In the genomic region with DNA sequence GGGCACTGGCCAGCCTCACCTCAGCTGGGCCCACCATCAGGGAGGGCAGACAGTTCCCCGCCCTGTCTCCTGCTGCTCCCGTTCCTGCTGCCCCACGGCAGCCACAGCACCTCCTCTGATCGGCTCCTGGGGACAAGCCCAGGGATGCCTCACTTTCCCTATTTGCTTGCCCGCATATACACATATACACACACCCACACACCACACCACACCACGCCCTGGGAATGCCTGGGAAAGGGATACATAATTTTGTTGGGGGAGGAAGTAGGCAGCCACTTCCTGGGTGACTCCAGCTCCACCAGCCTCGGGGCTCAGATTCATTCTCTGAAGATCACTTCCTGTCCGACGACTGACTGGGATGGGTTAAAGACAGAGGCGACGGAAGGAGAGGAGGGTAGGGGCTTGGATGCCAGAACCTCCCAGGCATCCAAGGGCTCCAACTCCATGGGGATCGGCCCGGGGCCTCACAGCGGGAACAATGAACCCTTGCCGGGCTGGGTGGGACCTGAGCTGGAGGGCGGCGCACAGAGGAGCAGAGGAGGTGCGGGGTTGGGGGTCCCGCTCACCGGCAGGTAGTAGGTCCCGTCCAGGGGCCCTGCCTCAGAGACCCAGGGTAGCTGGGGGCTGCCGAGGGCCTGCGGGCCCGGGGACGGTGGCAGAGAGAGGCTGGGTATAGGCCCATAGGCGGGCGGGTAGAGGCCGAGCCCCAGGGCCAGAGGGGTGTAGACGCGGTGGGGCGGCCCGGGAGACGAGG, we compare ENCODE assay signal across 8 cellular contexts. TPM values are rescaled to one million over a fixed set of nuclear protein-coding genes. Genes with fewer than 3 reads are reported as not detected.
DNase-seq lines count a peak whose midpoint lies in the region; ATAC-seq, FAIRE-seq and TF ChIP-seq lines count a peak whose summit lies in the region.

No MANE protein-coding gene starts in this region.

- intact Hi-C loops in GM12878 (cut with micrococcal nuclease; ENCODE audit: unreplicated experiment), result loop anchor here (2.0 to 5.0 kb wide), 4 partner anchors 51 to 139 kb away; partner anchors contain the start of genes MATR3 and PAIP2
- intact Hi-C loops in head of caudate nucleus (cut with DNase I), result no loop called here

- in situ Hi-C loops in GM12878 (cut with MboI), result no loop called here

- peak overlapping the region; percentile 70 for H2AFZ ChIP-seq in DND-41 (ENCODE audit: low read depth, low read length)
- H2AFZ ChIP-seq in GM12878 (ENCODE audit: control insufficient read depth, low read depth, low read length), result peak overlapping the region; percentile 86
- H2AFZ ChIP-seq in neural progenitor cell (replicated peaks), result peak overlapping the region; percentile 83

- CTCF ChIA-PET in GM12878 (lab: Yijun Ruan, JAX), result interaction anchor here (0.6 to 4.4 kb wide), 17 partner anchors 12 to 888 kb away, joined by 3 to 35 read pairs (median 5); partner anchors contain the start of genes MATR3, PAIP2 and SPATA24

- RAD21 ChIA-PET in GM12878 (lab: Charles Lee; ENCODE audit: unreplicated experiment), result interaction anchor here (0.9 to 5.8 kb wide), 18 partner anchors 11 to 566 kb away, joined by 3 to 42 read pairs (median 4); partner anchors contain the start of genes DNAJC18, MATR3, PAIP2 and SPATA24

- no peaks in the 10 kb centered on the region for H3K9me3 ChIP-seq in DND-41 (ENCODE audit: insufficient read depth, low read length, severe bottlenecking)
- no peaks in the 10 kb centered on the region for H3K9me3 ChIP-seq in GM12878 (replicated peaks; ENCODE audit: control insufficient read depth, insufficient read depth, low read length)
- H3K9me3 ChIP-seq in neural progenitor cell (ENCODE audit: low read depth), result no peaks in the 10 kb centered on the region

- peak; percentile 12 for ATAC-seq in DND-41 (ENCODE audit: insufficient read depth, low read depth)
- peak; percentile 0 for ATAC-seq in HG03432 (IDR thresholded peaks at IDR 0.05; ENCODE audit: unreplicated experiment)
- ATAC-seq in GM12878, result peak; percentile 13
- ATAC-seq in HG03378 (IDR thresholded peaks at IDR 0.05; ENCODE audit: unreplicated experiment), result no peak
- ATAC-seq in GM21360 (IDR thresholded peaks at IDR 0.05; ENCODE audit: unreplicated experiment), result no peak

- H3K9me3 Mint-ChIP-seq in neural progenitor cell, result no peaks in the 10 kb centered on the region

- H3K36me3 ChIP-seq in DND-41 (ENCODE audit: insufficient read depth, low read length) (peaks cover 57% of the 10 kb centered on the region), GM12878 (ENCODE audit: control insufficient read depth in 2 of 2, insufficient read depth in 2 of 2, low read length in 1 of 2) (peaks cover 0 to 7% of the 10 kb centered on the region in 2 experiments; a peak in 2 of 4 replicates), neural progenitor cell (no peaks in the 10 kb centered on the region)

- peaks cover 92% of the 10 kb centered on the region for H3K79me2 ChIP-seq in DND-41 (ENCODE audit: insufficient read depth, low read length)
- peaks cover 86% of the 10 kb centered on the region for H3K79me2 ChIP-seq in GM12878 (ENCODE audit: control insufficient read depth, insufficient read depth, low read length)
- no peaks in the 10 kb centered on the region for H3K79me2 ChIP-seq in neural progenitor cell (ENCODE audit: low read depth)

- 28% methylated on average over 33 of the region's 33 CpGs for WGBS in GM12878 (ENCODE audit: insufficient coverage, insufficient replicate concordance, low lambda C conversion rate, missing lambda C conversion rate)

- H3K4me3 ChIP-seq in DND-41 (ENCODE audit: low read depth in 1 of 2, low read length in 2 of 2), result peak overlapping the region; percentile 65 to 75
- peak overlapping the region; percentile 87 for H3K4me3 ChIP-seq in GM12878
- H3K4me3 ChIP-seq in neural progenitor cell, result peak overlapping the region; percentile 46

- TF ChIP-seq RAD21 in GM12878 (IDR thresholded peaks at IDR 0.05; ENCODE audit: insufficient read depth, low read depth, low read length), result no peak

- FAIRE-seq in GM12878 (lab: Jason Lieb, UNC), result peak; percentile 56

- peaks cover 14% of the 10 kb centered on the region for H3K4me1 Mint-ChIP-seq in neural progenitor cell

- no peak for TF ChIP-seq POLR2A in GM12878 (IDR thresholded peaks at IDR 0.05; ENCODE audit: low read depth, low read length)

- peak overlapping the region; percentile 52 for H3K4me3 Mint-ChIP-seq in neural progenitor cell

- H3K4me1 ChIP-seq in DND-41 (ENCODE audit: insufficient read depth, low read length) (peaks cover 72% of the 10 kb centered on the region), GM12878 (ENCODE audit: control insufficient read depth, insufficient read depth, low read length) (peaks cover 58% of the 10 kb centered on the region), neural progenitor cell (peaks cover 16% of the 10 kb centered on the region)

- H3K4me2 ChIP-seq in DND-41 (ENCODE audit: insufficient read depth, low read length) (peak overlapping the region; percentile 96), GM12878 (ENCODE audit: control insufficient read depth, insufficient read depth) (peak overlapping the region; percentile 73), neural progenitor cell (peak overlapping the region; percentile 82)

- TSS peak; percentile 55 for BruUV-seq in GM12878 (replicated peaks; lab: Mats Ljungman, UMichigan)

- no peak for TF ChIP-seq EP300 in GM12878 (IDR thresholded peaks at IDR 0.05; ENCODE audit: borderline replicate concordance in 1 of 2, control insufficient read depth in 1 of 2, low read depth in 2 of 2, low read length in 2 of 2)

- no peaks in the 10 kb centered on the region for H3K27me3 ChIP-seq in DND-41 (ENCODE audit: insufficient read depth, low read length, poor library complexity)
- H3K27me3 ChIP-seq in GM12878 (replicated peaks in 1 of 2; ENCODE audit: control insufficient read depth in 2 of 2, insufficient read depth in 2 of 2, low read length in 1 of 2), result no peaks in the 10 kb centered on the region
- H3K27me3 ChIP-seq in neural progenitor cell, result peaks cover 51% of the 10 kb centered on the region

- H3K9ac ChIP-seq in DND-41 (ENCODE audit: low read depth, low read length), result peak overlapping the region; percentile 87
- peak overlapping the region; percentile 97 for H3K9ac ChIP-seq in GM12878 (ENCODE audit: control insufficient read depth, insufficient read depth, low read length)
- no peak overlapping the region for H3K9ac ChIP-seq in neural progenitor cell

- H3F3A ChIP-seq in neural progenitor cell (ENCODE audit: low read depth), result peaks cover 36% of the 10 kb centered on the region

- DNase-seq in DND-41 (peak; percentile 80), GM12878 (ENCODE audit: low read depth, low spot score) (no peak), neural progenitor cell (ENCODE audit: low spot score) (no peak), head of caudate nucleus (no peak), NCI-H446 (lab: John Stamatoyannopoulos, UW) (no peak)

- H3K27me3 Mint-ChIP-seq in neural progenitor cell (ENCODE audit: insufficient read depth, low read depth), result peaks cover 30% of the 10 kb centered on the region

- H3K27ac Mint-ChIP-seq in neural progenitor cell, result no peak overlapping the region

- H3K27ac ChIP-seq in DND-41 (ENCODE audit: low read length) (peak overlapping the region; percentile 99), GM12878 (ENCODE audit: control insufficient read depth, insufficient read depth) (peak overlapping the region; percentile 90), neural progenitor cell (no peak overlapping the region)

- H3K36me3 Mint-ChIP-seq in neural progenitor cell, result peaks cover 5% of the 10 kb centered on the region

- POLR2A ChIA-PET in GM12878 (lab: Charles Lee), result interaction anchor here (0.5 to 6.8 kb wide), 16 partner anchors 9 to 228 kb away, joined by 3 to 74 read pairs (median 6); partner anchors contain the start of genes MATR3, PAIP2, SPATA24 and UBE2D2

- H4K20me1 ChIP-seq in DND-41 (ENCODE audit: insufficient read depth, low read length) (peaks cover 44% of the 10 kb centered on the region), GM12878 (ENCODE audit: control insufficient read depth, insufficient read depth) (no peaks in the 10 kb centered on the region), neural progenitor cell (ENCODE audit: low read depth) (peaks cover 4% of the 10 kb centered on the region)

- no peak for TF ChIP-seq CTCF in DND-41 (IDR thresholded peaks at IDR 0.05; ENCODE audit: borderline replicate concordance, extremely low read depth, low read length, poor library complexity, severe bottlenecking)
- no peak for TF ChIP-seq CTCF in GM12878 (IDR thresholded peaks at IDR 0.05 in 2 of 3, conservative IDR thresholded peaks at IDR 0.05 in 1 of 3; ENCODE audit: control insufficient read depth in 2 of 3, extremely low read depth in 1 of 3, insufficient read depth in 1 of 3, low read depth in 3 of 3, low read length in 3 of 3)
- no peak for TF ChIP-seq CTCF in neural progenitor cell (IDR thresholded peaks at IDR 0.05)

- SMC1A ChIA-PET in GM12878 (lab: Charles Lee; ENCODE audit: uncharacterized antibody, unreplicated experiment), result interaction anchor here (0.7 to 3.0 kb wide), 18 partner anchors 9 to 140 kb away, joined by 3 to 26 read pairs (median 4); partner anchors contain the start of genes MATR3, PAIP2 and SPATA24

RNA-seq across cellular contexts. Expression of gene MZB1, which starts 2.0 kb away (rescaled TPM):
- 108 and 124 TPM in 2 replicates for total RNA-seq in GM12878 (2013; cell fraction: nucleolus; rRNA removed)
- total RNA-seq in GM12878 (2014; rRNA removed), result 211 and 238 TPM in 2 replicates
- total RNA-seq in GM12878 (2014; rRNA removed; fragmentation: Illumina TruSeq; extraction: Trizol), result 132 and 157 TPM in 2 replicates
- total RNA-seq in GM12878 (2021), result 200 and 218 TPM in 2 replicates
- polyA plus RNA-seq in GM12878 (2011; ENCODE audit: low read depth), result 170 TPM
- polyA plus RNA-seq in GM12878 (2011; rRNA removed), result 37.4 and 65.2 TPM in 2 replicates
- 96.6 and 144 TPM in 2 replicates for polyA plus RNA-seq in GM12878 (2011; cell fraction: cytosol; rRNA removed)
- 140 and 154 TPM in 2 replicates for polyA plus RNA-seq in GM12878 (2011; cell fraction: nucleus; rRNA removed)
- 253 and 361 TPM in 2 replicates for polyA plus RNA-seq in GM12878 (2012)
- 44.1 and 147 TPM in 2 replicates for polyA plus RNA-seq in GM12878 (2014; fragmentation: Illumina TruSeq; extraction: Trizol)
- 10 to 100 TPM; 19.3 to 56.9 TPM for polyA plus RNA-seq in GM12878 (2014; fragmentation: Nextera tagmentation; extraction: Ambion mirVana)
- polyA plus RNA-seq in GM12878 (2014; rRNA removed), result 291 and 321 TPM in 2 replicates
- polyA plus RNA-seq in GM12878 (2016; fragmentation: Nextera tagmentation; extraction: Ambion mirVana), result 100 to 1,000 TPM; 369 to 406 TPM
- 43.4 and 79.0 TPM in 2 replicates for polyA minus RNA-seq in GM12878 (2011; rRNA and poly(A)+ RNA removed)
- polyA minus RNA-seq in GM12878 (2011; cell fraction: cytosol; rRNA and poly(A)+ RNA removed), result 21.8 and 23.1 TPM in 2 replicates
- polyA minus RNA-seq in GM12878 (2011; cell fraction: nucleus; rRNA and poly(A)+ RNA removed), result 58.2 and 93.9 TPM in 2 replicates
- total RNA-seq in neural progenitor cell (ENCODE audit: low replicate concordance), result 0.53 TPM in 1 of 2 replicates, not detected in the other

RNA-seq across cellular contexts. Expression of gene PROB1, which starts 3.2 kb away (rescaled TPM):
- 3.5 and 4.4 TPM in 2 replicates for total RNA-seq in GM12878 (2013; cell fraction: nucleolus; rRNA removed)
- total RNA-seq in GM12878 (2014; rRNA removed) (3.0 and 3.8 TPM in 2 replicates), GM12878 (2014; rRNA removed; fragmentation: Illumina TruSeq; extraction: Trizol) (1.7 and 2.0 TPM in 2 replicates), GM12878 (2021) (6.0 and 6.5 TPM in 2 replicates), neural progenitor cell (ENCODE audit: low replicate concordance) (0.67 and 2.6 TPM in 2 replicates)
- polyA plus RNA-seq in GM12878 (2011; ENCODE audit: low read depth), result 1.4 TPM
- polyA plus RNA-seq in GM12878 (2011; rRNA removed) (0.59 and 1.1 TPM in 2 replicates), GM12878 (2014; fragmentation: Illumina TruSeq; extraction: Trizol) (0.78 and 1.4 TPM in 2 replicates), GM12878 (2014; fragmentation: Nextera tagmentation; extraction: Ambion mirVana) (under 1 TPM; 0.14 to 0.58 TPM), GM12878 (2014; rRNA removed) (4.7 and 5.1 TPM in 2 replicates), GM12878 (2016; fragmentation: Nextera tagmentation; extraction: Ambion mirVana) (1 to 10 TPM; 6.2 to 8.1 TPM)
- polyA plus RNA-seq in GM12878 (2011; cell fraction: cytosol; rRNA removed), result 1.3 and 2.2 TPM in 2 replicates
- 3.4 and 4.5 TPM in 2 replicates for polyA plus RNA-seq in GM12878 (2011; cell fraction: nucleus; rRNA removed)
- 3.8 and 5.2 TPM in 2 replicates for polyA plus RNA-seq in GM12878 (2012)
- 0.95 and 1.9 TPM in 2 replicates for polyA minus RNA-seq in GM12878 (2011; rRNA and poly(A)+ RNA removed)
- polyA minus RNA-seq in GM12878 (2011; cell fraction: cytosol; rRNA and poly(A)+ RNA removed), result 0.73 and 1.1 TPM in 2 replicates
- 3.4 and 6.2 TPM in 2 replicates for polyA minus RNA-seq in GM12878 (2011; cell fraction: nucleus; rRNA and poly(A)+ RNA removed)

RNA-seq across cellular contexts. Expression of gene SLC23A1, which starts 8.7 kb away (rescaled TPM):
- 24.3 and 24.7 TPM in 2 replicates for total RNA-seq in GM12878 (2013; cell fraction: nucleolus; rRNA removed)
- 0.98 and 1.2 TPM in 2 replicates for total RNA-seq in GM12878 (2014; rRNA removed)
- 1.7 and 2.4 TPM in 2 replicates for total RNA-seq in GM12878 (2014; rRNA removed; fragmentation: Illumina TruSeq; extraction: Trizol)
- total RNA-seq in GM12878 (2021), result 4.1 and 4.7 TPM in 2 replicates
- 1.2 TPM for polyA plus RNA-seq in GM12878 (2011; ENCODE audit: low read depth)
- 1.1 and 1.5 TPM in 2 replicates for polyA plus RNA-seq in GM12878 (2011; rRNA removed)
- polyA plus RNA-seq in GM12878 (2011; cell fraction: cytosol; rRNA removed), result 1.2 and 1.3 TPM in 2 replicates
- 18.8 and 22.0 TPM in 2 replicates for polyA plus RNA-seq in GM12878 (2011; cell fraction: nucleus; rRNA removed)
- polyA plus RNA-seq in GM12878 (2012), result 3.3 and 4.3 TPM in 2 replicates
- 0.95 and 1.7 TPM in 2 replicates for polyA plus RNA-seq in GM12878 (2014; fragmentation: Illumina TruSeq; extraction: Trizol)
- polyA plus RNA-seq in GM12878 (2014; fragmentation: Nextera tagmentation; extraction: Ambion mirVana), result under 1 TPM; 0.35 to 0.74 TPM
- 3.2 and 3.3 TPM in 2 replicates for polyA plus RNA-seq in GM12878 (2014; rRNA removed)
- 1 to 10 TPM; 1.5 to 1.6 TPM for polyA plus RNA-seq in GM12878 (2016; fragmentation: Nextera tagmentation; extraction: Ambion mirVana)
- polyA minus RNA-seq in GM12878 (2011; rRNA and poly(A)+ RNA removed), result 5.6 and 11.2 TPM in 2 replicates
- polyA minus RNA-seq in GM12878 (2011; cell fraction: cytosol; rRNA and poly(A)+ RNA removed), result not detected in 2 replicates
- 9.8 and 16.2 TPM in 2 replicates for polyA minus RNA-seq in GM12878 (2011; cell fraction: nucleus; rRNA and poly(A)+ RNA removed)
- total RNA-seq in neural progenitor cell (ENCODE audit: low replicate concordance), result not detected in 2 replicates

RNA-seq across cellular contexts. Expression of gene SPATA24, which starts 12.1 kb away (rescaled TPM):
- 8.9 and 9.5 TPM in 2 replicates for total RNA-seq in GM12878 (2013; cell fraction: nucleolus; rRNA removed)
- total RNA-seq in GM12878 (2014; rRNA removed) (5.1 and 8.1 TPM in 2 replicates), GM12878 (2014; rRNA removed; fragmentation: Illumina TruSeq; extraction: Trizol) (6.3 and 8.1 TPM in 2 replicates), GM12878 (2021) (4.1 and 5.6 TPM in 2 replicates), neural progenitor cell (ENCODE audit: low replicate concordance) (15.2 and 15.7 TPM in 2 replicates)
- 8.4 TPM for polyA plus RNA-seq in GM12878 (2011; ENCODE audit: low read depth)
- polyA plus RNA-seq in GM12878 (2011; rRNA removed) (5.3 and 6.0 TPM in 2 replicates), GM12878 (2014; fragmentation: Illumina TruSeq; extraction: Trizol) (6.1 and 9.8 TPM in 2 replicates), GM12878 (2014; fragmentation: Nextera tagmentation; extraction: Ambion mirVana) (1 to 10 TPM; 7.6 to 8.5 TPM), GM12878 (2014; rRNA removed) (7.1 and 7.2 TPM in 2 replicates), GM12878 (2016; fragmentation: Nextera tagmentation; extraction: Ambion mirVana) (1 to 10 TPM; 7.0 to 7.4 TPM)
- polyA plus RNA-seq in GM12878 (2011; cell fraction: cytosol; rRNA removed), result 2.9 and 3.7 TPM in 2 replicates
- polyA plus RNA-seq in GM12878 (2011; cell fraction: nucleus; rRNA removed), result 3.2 and 4.8 TPM in 2 replicates
- 7.6 and 8.6 TPM in 2 replicates for polyA plus RNA-seq in GM12878 (2012)
- polyA minus RNA-seq in GM12878 (2011; rRNA and poly(A)+ RNA removed), result 2.2 and 2.6 TPM in 2 replicates
- polyA minus RNA-seq in GM12878 (2011; cell fraction: cytosol; rRNA and poly(A)+ RNA removed), result not detected in 2 replicates
- 2.3 and 3.4 TPM in 2 replicates for polyA minus RNA-seq in GM12878 (2011; cell fraction: nucleus; rRNA and poly(A)+ RNA removed)

RNA-seq across cellular contexts. Expression of gene DNAJC18, which starts 47.6 kb away (rescaled TPM):
- 9.8 and 13.1 TPM in 2 replicates for total RNA-seq in GM12878 (2013; cell fraction: nucleolus; rRNA removed)
- total RNA-seq in GM12878 (2014; rRNA removed), result 5.3 and 6.4 TPM in 2 replicates
- 10.6 and 10.8 TPM in 2 replicates for total RNA-seq in GM12878 (2014; rRNA removed; fragmentation: Illumina TruSeq; extraction: Trizol)
- 16.9 and 19.7 TPM in 2 replicates for total RNA-seq in GM12878 (2021)
- 7.0 TPM for polyA plus RNA-seq in GM12878 (2011; ENCODE audit: low read depth)
- 21.0 and 34.0 TPM in 2 replicates for polyA plus RNA-seq in GM12878 (2011; rRNA removed)
- 5.6 and 8.9 TPM in 2 replicates for polyA plus RNA-seq in GM12878 (2011; cell fraction: cytosol; rRNA removed)
- 4.0 and 5.5 TPM in 2 replicates for polyA plus RNA-seq in GM12878 (2011; cell fraction: nucleus; rRNA removed)
- polyA plus RNA-seq in GM12878 (2012), result 12.4 and 17.4 TPM in 2 replicates
- 17.5 and 22.6 TPM in 2 replicates for polyA plus RNA-seq in GM12878 (2014; fragmentation: Illumina TruSeq; extraction: Trizol)
- 10 to 100 TPM; 20.5 to 26.7 TPM for polyA plus RNA-seq in GM12878 (2014; fragmentation: Nextera tagmentation; extraction: Ambion mirVana)
- 5.3 and 10.1 TPM in 2 replicates for polyA plus RNA-seq in GM12878 (2014; rRNA removed)
- polyA plus RNA-seq in GM12878 (2016; fragmentation: Nextera tagmentation; extraction: Ambion mirVana), result 10 to 100 TPM; 16.7 to 18.0 TPM
- 6.6 and 10.5 TPM in 2 replicates for polyA minus RNA-seq in GM12878 (2011; rRNA and poly(A)+ RNA removed)
- polyA minus RNA-seq in GM12878 (2011; cell fraction: cytosol; rRNA and poly(A)+ RNA removed), result 3.2 and 7.4 TPM in 2 replicates
- 2.2 and 2.9 TPM in 2 replicates for polyA minus RNA-seq in GM12878 (2011; cell fraction: nucleus; rRNA and poly(A)+ RNA removed)
- 13.7 and 21.7 TPM in 2 replicates for total RNA-seq in neural progenitor cell (ENCODE audit: low replicate concordance)

Comparison
In these comparisons a context has a peak if more than half of its experiments do, and no peak if none do; other contexts are left out.
1. ATAC-seq: peak in DND-41 (single experiment), HG03432 (single experiment) and GM12878 (single experiment); none in HG03378 (single experiment) and GM21360 (single experiment).
2. RNA of gene MZB1, which starts 2.0 kb away (total RNA-seq): 108 to 238 TPM in GM12878; 0.53 TPM in neural progenitor cell; every median in the first group is over 10 times any median in the second.
3. Peak in every context shown above with its lines, with median percentiles within 50 percentile points of each other: H2AFZ ChIP-seq, H3K4me2 ChIP-seq and H3K4me3 ChIP-seq.